ENCODE assay signal across 1 cellular context in genomic region chr6:127459231-127459641, GRCh38.
TF ChIP-seq lines count a peak whose summit lies in the region.

TSS of gene KIAA0408 (minus strand) at chr6:127459389. CDS start at chr6:127453981, 5,408 bp downstream.

TF ChIP-seq in GM23338, 12 proteins besides CTCF, POLR2A, EP300 and RAD21 (continued from another document):
- no peak for TF ChIP-seq ZNF462 (CRISPR knock-in tag; IDR thresholded peaks at IDR 0.05)
- no peak for TF ChIP-seq POLR2AphosphoS5 (IDR thresholded peaks at IDR 0.05; ENCODE audit: low read depth)
- TF ChIP-seq NANOG (IDR thresholded peaks at IDR 0.05; ENCODE audit: borderline replicate concordance) = no peak
- TF ChIP-seq CREB1 (CRISPR knock-in tag; IDR thresholded peaks at IDR 0.05; ENCODE audit: low read depth) = peak; percentile 91
